In genomic region chr5:134554319-134555222, GRCh38 we compare ENCODE assay signal across 8 cellular contexts. TPM values are rescaled to one million over a fixed set of nuclear protein-coding genes. Genes with fewer than 3 reads are reported as not detected.
DNase-seq lines count a peak whose midpoint lies in the region; ATAC-seq and TF ChIP-seq lines count a peak whose summit lies in the region.

No MANE protein-coding gene starts in this region.

- ATAC-seq in HG02678 (IDR thresholded peaks at IDR 0.05; ENCODE audit: unreplicated experiment) (peak; percentile 52), left colon (peak; percentile 75), GM18511 (IDR thresholded peaks at IDR 0.05; ENCODE audit: unreplicated experiment) (no peak)

- TF ChIP-seq CTCF in GM13976 (IDR thresholded peaks at IDR 0.05; ENCODE audit: borderline replicate concordance, control extremely low read depth, extremely low read depth, insufficient read depth, missing control alignments) = no peak

- in situ Hi-C loops in GM13976 (cut with MboI; ENCODE audit: low sequenced_read_pairs, unreplicated experiment) = no loop called here
- in situ Hi-C loops in SK-MEL-5 (cut with HindIII; ENCODE audit: low pct_unique_long_range_greater_than_20kb, low sequenced_read_pairs) = no loop called here

- DNase-seq in GM13976 (ENCODE audit: low spot score) (peak; percentile 79), SK-MEL-5 (ENCODE audit: low read depth, low spot score) (peak; percentile 59), astrocyte of the hippocampus (ENCODE audit: low read depth, low spot score) (peak; percentile 50), left colon (peak in 1 of 2 donors; percentile 78), NCI-H345 treated with DMSO at 0.1 percent for 48 hours (lab: John Stamatoyannopoulos, UW; ENCODE audit: unreplicated experiment) (no peak)
- peak; percentile 34 for DNase-seq in stimulated activated CD8-positive, alpha-beta memory T cell treated with anti-CD3 and anti-CD28 coated beads, Interleukin-4, amount 100 ng/mL, for 24 hours (ENCODE audit: low read depth)

- intact Hi-C loops in left colon (cut with DNase I, micrococcal nuclease) = no loop called here

RNA-seq across cellular contexts. Expression of gene JADE2, which starts 29.1 kb away (rescaled TPM):
- 21.8 and 23.6 TPM in 2 replicates for total RNA-seq in SK-MEL-5 (2014; rRNA removed; shearing (Covaris generic))
- 27.3 and 27.7 TPM in 2 replicates for polyA plus RNA-seq in SK-MEL-5 (2015; cell fraction: cytosol; rRNA removed)
- 17.0 and 26.8 TPM in 2 replicates for polyA plus RNA-seq in SK-MEL-5 (2015; cell fraction: nucleus; rRNA removed)
- 10 to 100 TPM; 27.1 to 38.9 TPM for total RNA-seq in left colon
